ENCODE assay signal across 28 cellular contexts in genomic region chr4:3816256-3816825, GRCh38. TPM values are rescaled to one million over a fixed set of nuclear protein-coding genes. Genes with fewer than 3 reads are reported as not detected.
"Had no signal": no experiment of that assay in that cellular context is flagged by ENCODE, and none has a peak within 500 bp of the region (broad histone marks: within the 10 kb centered on the region; RNA-seq: fewer than 3 reads in every experiment).

No MANE protein-coding gene starts in this region.

- H2AFZ ChIP-seq: neural progenitor cell had no signal

- H3K4me1 ChIP-seq: psoas muscle, sigmoid colon, spleen, tibial nerve, uterus had no signal

- H3K4me3 Mint-ChIP-seq: immature natural killer cell; mesothelial cell of epicardium; naive B cell; natural killer cell; nephron progenitor cell; neural progenitor cell; stimulated activated memory B cell treated with anti-CD40 and anti-IgM and Interleukin-4, amounts not matched to agents 10 μg/mL and 1 μg/mL and 100 μg/mL, for 72 hours; stimulated activated naive CD8-positive, alpha-beta T cell treated with anti-CD3 and anti-CD28 coated beads, Interleukin-15, amount 100 ng/mL, for 72 hours; type B pancreatic cell had no signal

- H3K27me3 ChIP-seq: neural progenitor cell, ovary, uterus had no signal

- H3K27ac Mint-ChIP-seq: immature natural killer cell; mesothelial cell of epicardium; natural killer cell; nephron progenitor cell; neural progenitor cell; stimulated activated memory B cell treated with anti-CD40 and anti-IgM and Interleukin-4, amounts not matched to agents 10 μg/mL and 1 μg/mL and 100 μg/mL, for 72 hours; stimulated activated naive CD8-positive, alpha-beta T cell treated with anti-CD3 and anti-CD28 coated beads, Interleukin-15, amount 100 ng/mL, for 72 hours; type B pancreatic cell had no signal

- ATAC-seq: left lobe of liver; psoas muscle; stimulated activated memory B cell treated with anti-CD40 and anti-IgM and Interleukin-4, amounts not matched to agents 10 μg/mL and 1 μg/mL and 100 μg/mL, for 72 hours had no signal

- H3K27ac ChIP-seq: neural progenitor cell, ovary, psoas muscle, sigmoid colon, spleen, tibial nerve, uterus had no signal

- DNase-seq: head of caudate nucleus; hypothalamus; immature natural killer cell; mesendoderm; naive B cell; natural killer cell; nephron progenitor cell; ovary; sigmoid colon; small intestine; spleen; stimulated activated CD4-positive, alpha-beta T cell treated with anti-CD3 and anti-CD28 coated beads, Interleukin-1b, Interleukin-23, amount 100 ng/mL, for 48 hours; stimulated activated CD4-positive, alpha-beta T cell treated with anti-CD3 and anti-CD28 coated beads, Interleukin-2, amount 100 ng/mL, for 48 hours; stimulated activated CD4-positive, alpha-beta T cell treated with anti-CD3 and anti-CD28 coated beads, Interleukin-4, amount 100 ng/mL, for 4 hours; stimulated activated CD8-positive, alpha-beta memory T cell treated with anti-CD3 and anti-CD28 coated beads, Interleukin-4, amount 100 ng/mL, for 48 hours; stimulated activated naive CD4-positive, alpha-beta T cell treated with Interleukin-2 at 50 U/mL for 16 hours; stimulated activated naive CD8-positive, alpha-beta T cell treated with anti-CD3 and anti-CD28 coated beads, Interleukin-15, amount 100 ng/mL, for 72 hours; substantia nigra; uterus had no signal

- H3K27me3 Mint-ChIP-seq: stimulated activated memory B cell treated with anti-CD40 and anti-IgM and Interleukin-4, amounts not matched to agents 10 μg/mL and 1 μg/mL and 100 μg/mL, for 72 hours; stimulated activated naive CD8-positive, alpha-beta T cell treated with anti-CD3 and anti-CD28 coated beads, Interleukin-15, amount 100 ng/mL, for 72 hours had no signal

- H3K4me2 ChIP-seq: neural progenitor cell had no signal

- H3K9me3 ChIP-seq: ovary, uterus had no signal

- H3K36me3 Mint-ChIP-seq: immature natural killer cell; mesothelial cell of epicardium; naive B cell; natural killer cell; neural progenitor cell; stimulated activated memory B cell treated with anti-CD40 and anti-IgM and Interleukin-4, amounts not matched to agents 10 μg/mL and 1 μg/mL and 100 μg/mL, for 72 hours; type B pancreatic cell had no signal

- H3K36me3 ChIP-seq: neural progenitor cell, ovary, sigmoid colon, spleen, tibial nerve, uterus had no signal

- H3K4me1 Mint-ChIP-seq: immature natural killer cell; mesothelial cell of epicardium; naive B cell; natural killer cell; stimulated activated memory B cell treated with anti-CD40 and anti-IgM and Interleukin-4, amounts not matched to agents 10 μg/mL and 1 μg/mL and 100 μg/mL, for 72 hours; stimulated activated naive CD8-positive, alpha-beta T cell treated with anti-CD3 and anti-CD28 coated beads, Interleukin-15, amount 100 ng/mL, for 72 hours had no signal

- H3K4me3 ChIP-seq: lung, neural progenitor cell, ovary, psoas muscle, sigmoid colon, spleen, tibial nerve, uterus had no signal

- H3K9me3 Mint-ChIP-seq: immature natural killer cell; mesothelial cell of epicardium; natural killer cell; stimulated activated memory B cell treated with anti-CD40 and anti-IgM and Interleukin-4, amounts not matched to agents 10 μg/mL and 1 μg/mL and 100 μg/mL, for 72 hours; stimulated activated naive CD8-positive, alpha-beta T cell treated with anti-CD3 and anti-CD28 coated beads, Interleukin-15, amount 100 ng/mL, for 72 hours; type B pancreatic cell had no signal

RNA-seq across cellular contexts. Expression of gene ADRA2C, which starts 50.2 kb away (rescaled TPM):
- total RNA-seq: mononuclear cell, natural killer cell had no signal
- polyA plus RNA-seq: immature natural killer cell had no signal
